Comparison of ENCODE assay signal across 14 cellular contexts in the genomic region with DNA sequence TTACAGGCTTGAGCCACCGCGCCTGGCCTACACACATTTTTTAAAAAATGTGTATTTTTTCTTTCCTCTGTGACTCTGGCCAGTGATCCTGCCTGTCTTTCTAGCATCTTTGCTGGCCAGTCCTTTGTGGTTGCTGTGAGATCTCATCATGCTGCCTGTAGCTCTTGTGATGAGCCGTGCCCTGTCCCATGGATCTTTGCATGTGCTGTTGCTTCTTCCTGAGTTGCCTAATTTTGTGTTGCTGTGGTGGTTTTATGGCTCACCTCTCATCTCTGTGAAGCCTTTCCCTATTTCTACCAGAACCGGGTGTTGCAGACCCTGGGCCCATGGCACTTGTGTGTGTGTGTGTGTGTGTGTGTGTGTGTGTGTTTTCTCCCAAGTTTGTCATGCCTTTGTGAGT. TPM values are rescaled to one million over a fixed set of nuclear protein-coding genes. Genes with fewer than 3 reads are reported as not detected.
DNase-seq lines count a peak whose midpoint lies in the region; ATAC-seq, FAIRE-seq and TF ChIP-seq lines count a peak whose summit lies in the region.
"Had no signal": no experiment of that assay in that cellular context is flagged by ENCODE, and none has a peak within 500 bp of the region (broad histone marks: within the 10 kb centered on the region; RNA-seq: fewer than 3 reads in every experiment).

No MANE protein-coding gene starts in this region.

- peaks cover 77% of the 10 kb centered on the region for H3K79me2 ChIP-seq in mesendoderm (ENCODE audit: control insufficient read depth, insufficient read depth, low read length)

- POLR2A ChIA-PET in HEK293 (lab: Yijun Ruan, JAX): no interaction called here

- H3K4me2 ChIP-seq in BLaER1 treated with 17β-estradiol and CSF1 and Interleukin-3, amounts not matched to agents 10 nM and 100 nM: peak overlapping the region; percentile 3 to 53 (median 27); a peak in 15 of 22 replicates
- H3K4me2 ChIP-seq in mesendoderm (ENCODE audit: low read length): no peak overlapping the region

- no peak for TF ChIP-seq CTCF in HEK293 (tag by site-specific recombination; IDR thresholded peaks at IDR 0.05)
- no peak for TF ChIP-seq CTCF in VCaP (conservative IDR thresholded peaks at IDR 0.05)
- no peak for TF ChIP-seq CTCF in stomach (IDR thresholded peaks at IDR 0.05)
- TF ChIP-seq CTCF in esophagus squamous epithelium (IDR thresholded peaks at IDR 0.05): no peak

- no peak overlapping the region for H2BK15ac ChIP-seq in mesendoderm (replicated peaks; ENCODE audit: low read depth)

- no peak for TF ChIP-seq EP300 in stomach (IDR thresholded peaks at IDR 0.05)

- no peak overlapping the region for H3K18ac ChIP-seq in mesendoderm (ENCODE audit: low read length)

- H3K4me3 ChIP-seq in BLaER1 treated with 17β-estradiol and CSF1 and Interleukin-3, amounts not matched to agents 10 nM and 100 nM: no peak overlapping the region
- H3K4me3 ChIP-seq in HEK293 (ENCODE audit: low read depth, low read length): no peak overlapping the region
- no peak overlapping the region for H3K4me3 ChIP-seq in mesendoderm (ENCODE audit: low read length)
- H3K4me3 ChIP-seq in stomach: no peak overlapping the region
- H3K4me3 ChIP-seq in small intestine (ENCODE audit: low read depth in 1 of 2, low read length in 2 of 2): no peak overlapping the region
- no peak overlapping the region for H3K4me3 ChIP-seq in esophagus squamous epithelium
- H3K4me3 ChIP-seq: adrenal gland had no signal

- no peak overlapping the region for H3K9ac ChIP-seq in BLaER1 treated with 17β-estradiol and CSF1 and Interleukin-3, amounts not matched to agents 10 nM and 100 nM
- no peak overlapping the region for H3K9ac ChIP-seq in mesendoderm (ENCODE audit: low read length)

- no peak overlapping the region for H4K8ac ChIP-seq in mesendoderm (ENCODE audit: low read depth, low read length)

- no peak for TF ChIP-seq POLR2A in stomach (IDR thresholded peaks at IDR 0.05)
- no peak for TF ChIP-seq POLR2A in esophagus squamous epithelium (IDR thresholded peaks at IDR 0.05)

- no peak for FAIRE-seq in small intestine (lab: Jason Lieb, UNC)

- no peaks in the 10 kb centered on the region for H3K9me3 ChIP-seq in BLaER1 treated with 17β-estradiol and CSF1 and Interleukin-3, amounts not matched to agents 10 nM and 100 nM (replicated peaks in 1 of 11)
- H3K9me3 ChIP-seq in HEK293 (ENCODE audit: control insufficient read depth, insufficient read depth, low read depth, low read length) (no peaks in the 10 kb centered on the region), stomach (no peaks in the 10 kb centered on the region), small intestine (ENCODE audit: control insufficient read depth, low read depth) (no peaks in the 10 kb centered on the region), esophagus squamous epithelium (no peaks in the 10 kb centered on the region)
- H3K9me3 ChIP-seq: adrenal gland, BE2C had no signal

- no peak overlapping the region for H3K4ac ChIP-seq in mesendoderm (ENCODE audit: low read depth, low read length)

- H3K23ac ChIP-seq in mesendoderm (ENCODE audit: low read length): no peak overlapping the region

- ATAC-seq in HG02588 (IDR thresholded peaks at IDR 0.05; ENCODE audit: unreplicated experiment): no peak

- intact Hi-C loops in stomach (cut with DNase I; ENCODE audit: low total_unique reads) (no loop called here), esophagus squamous epithelium (cut with DNase I) (no loop called here)

- H3K36me3 ChIP-seq in BLaER1 treated with 17β-estradiol and CSF1 and Interleukin-3, amounts not matched to agents 10 nM and 100 nM: peaks cover 0 to 40% (median 22%) of the 10 kb centered on the region in 11 experiments; a peak in 11 of 22 replicates
- H3K36me3 ChIP-seq in HEK293 (ENCODE audit: control insufficient read depth in 2 of 2, insufficient read depth in 1 of 2, low read length in 2 of 2) (no peaks in the 10 kb centered on the region; a peak in 1 of 3 replicates), mesendoderm (ENCODE audit: control insufficient read depth, insufficient read depth, low read length) (no peaks in the 10 kb centered on the region), stomach (no peaks in the 10 kb centered on the region), small intestine (ENCODE audit: control insufficient read depth in 2 of 2, insufficient read depth in 2 of 2, low read length in 2 of 2) (no peaks in the 10 kb centered on the region), esophagus squamous epithelium (no peaks in the 10 kb centered on the region)
- H3K36me3 ChIP-seq: adrenal gland had no signal

- CTCF ChIA-PET in HEK293 (lab: Yijun Ruan, JAX): interaction anchor here (0.7 to 2.2 kb wide), 2 partner anchors 20 to 38 kb away, joined by 3 to 9 read pairs; no protein-coding TSS in a partner anchor

- peaks cover 26 to 100% (median 98%) of the 10 kb centered on the region in 11 experiments; a peak in 21 of 22 replicates for H4K20me1 ChIP-seq in BLaER1 treated with 17β-estradiol and CSF1 and Interleukin-3, amounts not matched to agents 10 nM and 100 nM

- no CpG with 5 or more reads among the region's 4 CpGs for WGBS in mesendoderm (ENCODE audit: extremely low coverage, insufficient coverage, low lambda C conversion rate)
- 91 to 96% (median 94%) methylated on average over 4 of the region's 4 CpGs for WGBS in stomach, 5 donors
- WGBS in small intestine, 3 donors: 91 to 95% (median 93%) methylated on average over 4 of the region's 4 CpGs
- WGBS in esophagus squamous epithelium, 2 donors: 85 to 90% methylated on average over 3 of the region's 4 CpGs

- no peaks in the 10 kb centered on the region for H3K27me3 ChIP-seq in BLaER1 treated with 17β-estradiol and CSF1 and Interleukin-3, amounts not matched to agents 10 nM and 100 nM
- H3K27me3 ChIP-seq in mesendoderm (ENCODE audit: insufficient read depth, low read length, poor library complexity): no peaks in the 10 kb centered on the region
- H3K27me3 ChIP-seq in stomach: no peaks in the 10 kb centered on the region
- no peaks in the 10 kb centered on the region for H3K27me3 ChIP-seq in small intestine (ENCODE audit: control insufficient read depth in 2 of 2, insufficient read depth in 2 of 2, low read length in 2 of 2)
- no peaks in the 10 kb centered on the region for H3K27me3 ChIP-seq in esophagus squamous epithelium
- H3K27me3 ChIP-seq: adrenal gland, BE2C had no signal

- H2AK5ac ChIP-seq in mesendoderm (ENCODE audit: low read length): no peak overlapping the region

- DNase-seq in mesendoderm: no peak
- DNase-seq in stomach: no peak
- DNase-seq in small intestine: no peak
- no peak for DNase-seq in esophagus squamous epithelium (lab: John Stamatoyannopoulos, UW)
- DNase-seq: activated CD4-positive, alpha-beta T cell treated with anti-CD3 and anti-CD28 coated beads for 1 hour; activated T-cell treated with anti-CD3 and anti-CD28 coated beads, Interleukin-2, amount 50 U/mL, for 1 hour; adrenal gland; BE2C; NCI-H1105 treated with DMSO at 0.1 percent for 48 hours; NCI-H748 treated with DMSO at 0.1 percent for 48 hours had no signal

- peaks cover 42% of the 10 kb centered on the region for H3K79me1 ChIP-seq in mesendoderm (ENCODE audit: low read length)

- H2BK5ac ChIP-seq in mesendoderm (ENCODE audit: low read length): no peak overlapping the region

- no peak overlapping the region for H2BK120ac ChIP-seq in mesendoderm (ENCODE audit: low read depth, low read length)

- no peak overlapping the region for H4K5ac ChIP-seq in mesendoderm (ENCODE audit: low read length)

- H3K4me1 ChIP-seq in BLaER1 treated with 17β-estradiol and CSF1 and Interleukin-3, amounts not matched to agents 10 nM and 100 nM: peaks cover 0 to 49% (median 37%) of the 10 kb centered on the region in 10 experiments; a peak in 19 of 20 replicates
- no peaks in the 10 kb centered on the region for H3K4me1 ChIP-seq in HEK293 (ENCODE audit: control insufficient read depth, insufficient read depth, low read length)
- no peaks in the 10 kb centered on the region for H3K4me1 ChIP-seq in mesendoderm (ENCODE audit: control insufficient read depth, low read depth, low read length)
- peaks cover 0 to 18% (median 5%) of the 10 kb centered on the region in 4 donors for H3K4me1 ChIP-seq in stomach
- H3K4me1 ChIP-seq in small intestine (ENCODE audit: control insufficient read depth in 2 of 2, insufficient read depth in 1 of 2, low read depth in 1 of 2, low read length in 1 of 2): peaks cover 0 to 3% of the 10 kb centered on the region in 2 donors
- H3K4me1 ChIP-seq in esophagus squamous epithelium: peaks cover 0 to 12% (median 0%) of the 10 kb centered on the region in 3 donors
- H3K4me1 ChIP-seq: BE2C had no signal

- H3K27ac ChIP-seq in BLaER1 treated with 17β-estradiol and CSF1 and Interleukin-3, amounts not matched to agents 10 nM and 100 nM: peak overlapping the region in 1 of 11 experiments; percentile 15; a peak in 2 of 22 replicates
- no peak overlapping the region for H3K27ac ChIP-seq in HEK293 (ENCODE audit: extremely low read depth, low read depth, low read length)
- H3K27ac ChIP-seq in VCaP: peak overlapping the region; percentile 40; the same call in 1 of the 2 replicates
- H3K27ac ChIP-seq in mesendoderm (ENCODE audit: low read depth, low read length): no peak overlapping the region
- no peak overlapping the region for H3K27ac ChIP-seq in stomach
- H3K27ac ChIP-seq in small intestine (ENCODE audit: low read depth in 1 of 2, low read length in 1 of 2): no peak overlapping the region
- H3K27ac ChIP-seq in esophagus squamous epithelium: no peak overlapping the region
- H3K27ac ChIP-seq: adrenal gland had no signal

- H3K56ac ChIP-seq in mesendoderm (ENCODE audit: low read length): peak overlapping the region; percentile 34

TF ChIP-seq in HEK293, 187 proteins besides CTCF, POLR2A, EP300 and RAD21 (continues in another document):
- TF ChIP-seq ZNF404 (tag by site-specific recombination; IDR thresholded peaks at IDR 0.05): no peak

RNA-seq across cellular contexts. Expression of gene NSD2, which starts 8.3 kb away (rescaled TPM):
- polyA plus RNA-seq in mesendoderm (2013, experiment 1 of 2): 41.7 TPM
- 43.9 TPM for polyA plus RNA-seq in mesendoderm (2013, experiment 2 of 2)
- total RNA-seq in stomach (100 to 1,000 TPM in 2 of 5 donors, 10 to 100 TPM in 3; 55.6 to 176 (median 66.1) TPM), esophagus squamous epithelium (10 to 100 TPM; 31.9 to 36.4 (median 34.5) TPM)
- polyA plus RNA-seq in stomach (10 to 100 TPM in 1 of 3 donors, 1 to 10 TPM in 2; 4.9 to 10.5 (median 9.4) TPM), small intestine (10 to 100 TPM in 2 of 3 donors, 1 to 10 TPM in 1; 8.4 to 34.3 (median 10.7) TPM)

RNA-seq across cellular contexts. Expression of gene LETM1, which starts 23.5 kb away (rescaled TPM):
- polyA plus RNA-seq in mesendoderm (2013, experiment 1 of 2): 21.4 TPM
- 21.8 TPM for polyA plus RNA-seq in mesendoderm (2013, experiment 2 of 2)
- total RNA-seq in stomach (100 to 1,000 TPM in 1 of 5 donors, 10 to 100 TPM in 4; 46.4 to 255 (median 58.9) TPM), esophagus squamous epithelium (10 to 100 TPM; 40.6 to 85.6 (median 72.8) TPM)
- polyA plus RNA-seq in stomach (10 to 100 TPM in 2 of 3 donors, 1 to 10 TPM in 1; 5.3 to 12.2 (median 10.3) TPM), small intestine (10 to 100 TPM; 19.7 to 28.5 (median 21.3) TPM)
